ENCODE assay signal across 8 cellular contexts in the genomic region with DNA sequence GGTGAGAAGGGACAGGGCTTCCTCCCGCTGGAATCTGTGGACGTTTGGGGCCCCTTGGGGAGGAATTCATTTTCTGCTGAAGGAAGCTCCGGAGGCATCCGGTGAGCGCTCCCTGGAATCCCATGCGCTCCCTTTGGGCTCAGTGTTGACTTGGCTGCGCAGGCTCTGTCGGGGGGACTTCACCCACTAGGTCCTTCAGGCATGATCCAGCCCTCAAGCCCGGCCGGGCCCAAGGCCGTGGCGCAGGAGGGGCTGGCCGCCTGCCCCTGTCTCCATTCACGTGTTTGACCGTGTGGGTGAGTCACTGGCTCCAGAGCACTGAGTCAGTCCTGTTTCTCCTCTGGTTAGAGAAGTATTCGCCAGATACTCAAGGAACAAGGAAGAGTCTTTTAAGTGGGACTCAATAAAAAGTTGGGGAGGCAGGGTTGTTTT. TPM values are rescaled to one million over a fixed set of nuclear protein-coding genes. Genes with fewer than 3 reads are reported as not detected.
DNase-seq lines count a peak whose midpoint lies in the region; ATAC-seq and TF ChIP-seq lines count a peak whose summit lies in the region.

No MANE protein-coding gene starts in this region.

- peaks cover 15 to 18% of the 10 kb centered on the region in 2 donors for H3K4me1 Mint-ChIP-seq in immature natural killer cell

- peaks cover 0 to 6% (median 0%) of the 10 kb centered on the region in 6 donors for H3K9me3 Mint-ChIP-seq in immature natural killer cell

- peak overlapping the region in 4 of 5 donors; percentile 38 to 55 (median 48) for H3K4me3 Mint-ChIP-seq in immature natural killer cell

- H3K27me3 ChIP-seq in BLaER1 treated with 17β-estradiol and CSF1 and Interleukin-3, amounts not matched to agents 10 nM and 100 nM, result peaks cover 60 to 98% (median 85%) of the 10 kb centered on the region in 11 experiments

- peaks cover 27 to 37% (median 34%) of the 10 kb centered on the region in 3 donors for H3K27me3 Mint-ChIP-seq in immature natural killer cell (ENCODE audit: low read depth in 3 of 3)

- H3K36me3 Mint-ChIP-seq in immature natural killer cell, result no peaks in the 10 kb centered on the region

- no peak for ATAC-seq in GM18498 (IDR thresholded peaks at IDR 0.05; ENCODE audit: unreplicated experiment)

- H3K9me3 ChIP-seq in BLaER1 treated with 17β-estradiol and CSF1 and Interleukin-3, amounts not matched to agents 10 nM and 100 nM (replicated peaks in 1 of 11), result no peaks in the 10 kb centered on the region

- TF ChIP-seq CTCF in cardiac fibroblast (IDR thresholded peaks at IDR 0.05; ENCODE audit: low read depth, low read length), result no peak

- no peak overlapping the region for H3K27ac Mint-ChIP-seq in immature natural killer cell

- peaks cover 31 to 40% (median 35%) of the 10 kb centered on the region in 10 experiments for H3K4me1 ChIP-seq in BLaER1 treated with 17β-estradiol and CSF1 and Interleukin-3, amounts not matched to agents 10 nM and 100 nM

- H4K20me1 ChIP-seq in BLaER1 treated with 17β-estradiol and CSF1 and Interleukin-3, amounts not matched to agents 10 nM and 100 nM, result peaks cover 13 to 87% (median 36%) of the 10 kb centered on the region in 11 experiments; a peak in 19 of 22 replicates

- DNase-seq in LoVo (ENCODE audit: low spot score) (peak; percentile 87), cardiac fibroblast (ENCODE audit: low read depth in 2 of 2) (peak; percentile 96), immature natural killer cell (no peak), skeletal muscle cell (ENCODE audit: low read depth) (peak; percentile 84), SKM-1 treated with dmso at 0.1 percent for 144 hours (lab: John Stamatoyannopoulos, UW; ENCODE audit: unreplicated experiment) (no peak)
- no peak for DNase-seq in stimulated activated naive CD4-positive, alpha-beta T cell treated with Interleukin-2 at 50 U/mL for 16 hours (lab: John Stamatoyannopoulos, UW)

- no peak overlapping the region for H3K9ac ChIP-seq in BLaER1 treated with 17β-estradiol and CSF1 and Interleukin-3, amounts not matched to agents 10 nM and 100 nM

- H3K4me2 ChIP-seq in BLaER1 treated with 17β-estradiol and CSF1 and Interleukin-3, amounts not matched to agents 10 nM and 100 nM, result peak overlapping the region; percentile 81 to 99 (median 96)

- peak overlapping the region in 2 of 11 experiments; percentile 16 to 37; a peak in 2 of 22 replicates for H3K27ac ChIP-seq in BLaER1 treated with 17β-estradiol and CSF1 and Interleukin-3, amounts not matched to agents 10 nM and 100 nM

- no peak overlapping the region for H3K4me3 ChIP-seq in BLaER1 treated with 17β-estradiol and CSF1 and Interleukin-3, amounts not matched to agents 10 nM and 100 nM
- H3K4me3 ChIP-seq in cardiac fibroblast (replicated peaks in 1 of 2; ENCODE audit: low read depth in 2 of 2, low read length in 2 of 2), result peak overlapping the region; percentile 86 to 94
- H3K4me3 ChIP-seq in skeletal muscle cell (ENCODE audit: low read depth, low read length), result peak overlapping the region; percentile 87

- no peaks in the 10 kb centered on the region for H3K36me3 ChIP-seq in BLaER1 treated with 17β-estradiol and CSF1 and Interleukin-3, amounts not matched to agents 10 nM and 100 nM

RNA-seq across cellular contexts. Expression of gene CTTN, which starts 1.4 kb away (rescaled TPM):
- polyA plus RNA-seq in immature natural killer cell, result under 1 TPM in 2 of 3 donors, not detected in 1; 0.53 to 0.67 TPM

Comparison
In these comparisons a context has a peak if more than half of its experiments do, and no peak if none do; other contexts are left out.
1. H3K4me3 ChIP-seq: peak in cardiac fibroblast (2 of 2) and skeletal muscle cell (single experiment); none in BLaER1 treated with 17β-estradiol and CSF1 and Interleukin-3, amounts not matched to agents 10 nM and 100 nM (0 of 10).
2. DNase-seq: peak in LoVo (single experiment), cardiac fibroblast (2 of 2) and skeletal muscle cell (single experiment); none in immature natural killer cell (0 of 3), stimulated activated naive CD4-positive, alpha-beta T cell treated with Interleukin-2 at 50 U/mL for 16 hours (single experiment) and SKM-1 treated with dmso at 0.1 percent for 144 hours (single experiment).